Comparison of ENCODE assay signal across 18 cellular contexts in genomic region chr7:111392294-111392693, GRCh38.
DNase-seq lines count a peak whose midpoint lies in the region; ATAC-seq and TF ChIP-seq lines count a peak whose summit lies in the region.
"Had no signal": no experiment of that assay in that cellular context is flagged by ENCODE, and none has a peak within 500 bp of the region (broad histone marks: within the 10 kb centered on the region; RNA-seq: fewer than 3 reads in every experiment).

No MANE protein-coding gene starts in this region.

- H3K23ac ChIP-seq in neuronal stem cell (ENCODE audit: low read depth, low read length, poor library complexity) (no peak overlapping the region), trophoblast cell (ENCODE audit: low read length) (no peak overlapping the region)

- peak overlapping the region; percentile 79 for H3K27ac ChIP-seq in SJCRH30
- H3K27ac ChIP-seq in neuronal stem cell (replicated peaks; ENCODE audit: low read length) = peak overlapping the region; percentile 55
- H3K27ac ChIP-seq in trophoblast cell (ENCODE audit: low read depth, low read length) = no peak overlapping the region
- H3K27ac ChIP-seq: BLaER1 treated with 17β-estradiol and CSF1 and Interleukin-3, amounts not matched to agents 10 nM and 100 nM had no signal

- TF ChIP-seq CTCF in fibroblast of the aortic adventitia (IDR thresholded peaks at IDR 0.05; ENCODE audit: insufficient read depth, low read length) = no peak

- no peak overlapping the region for H3K4ac ChIP-seq in neuronal stem cell (ENCODE audit: low read length)
- H3K4ac ChIP-seq in trophoblast cell (ENCODE audit: low read depth, low read length) = no peak overlapping the region

- no peak overlapping the region for H2AK5ac ChIP-seq in neuronal stem cell (ENCODE audit: low read depth, low read length)
- H2AK5ac ChIP-seq in trophoblast cell (ENCODE audit: low read length) = no peak overlapping the region

- peaks cover 35% of the 10 kb centered on the region for H3K4me1 ChIP-seq in SJCRH30
- peaks cover 3 to 8% of the 10 kb centered on the region in 2 donors for H3K4me1 ChIP-seq in neuronal stem cell (ENCODE audit: control insufficient read depth in 2 of 2, insufficient read depth in 1 of 2, low read depth in 1 of 2, low read length in 2 of 2)
- peaks cover 0 to 2% of the 10 kb centered on the region in 2 experiments for H3K4me1 ChIP-seq in trophoblast cell (ENCODE audit: control insufficient read depth in 1 of 2, insufficient read depth in 2 of 2, low read length in 2 of 2)

- H4K91ac ChIP-seq in neuronal stem cell (ENCODE audit: low read depth, low read length, poor library complexity) (no peak overlapping the region), trophoblast cell (ENCODE audit: low read depth, low read length) (no peak overlapping the region)

- intact Hi-C loops in activated T-helper 1 cell treated with anti-CD3 and anti-CD28 coated beads, Interleukin-12 subunit alpha, Interleukin-12 subunit beta, Interleukin-2, Interleukin-4 antibody, amounts not matched to agents 30 ng/mL and 10 ng/mL and 1 ng/mL, durations not matched to agents 14 hours and 24 hours and 36 hours (cut with micrococcal nuclease) = no loop called here

- H4K12ac ChIP-seq in trophoblast cell (ENCODE audit: low read depth, low read length) = no peak overlapping the region

- H2BK5ac ChIP-seq in neuronal stem cell (ENCODE audit: low read length) = no peak overlapping the region
- no peak overlapping the region for H2BK5ac ChIP-seq in trophoblast cell (ENCODE audit: low read depth, low read length, poor library complexity)

- H2BK12ac ChIP-seq in neuronal stem cell (ENCODE audit: low read length) (no peak overlapping the region), trophoblast cell (ENCODE audit: low read length) (no peak overlapping the region)

- WGBS in neuronal stem cell (ENCODE audit: extremely low coverage in 2 of 2, insufficient read length in 2 of 2, insufficient replicate concordance in 1 of 2), 2 donors = no CpG with 5 or more reads among the region's 1 CpG
- no CpG with 5 or more reads among the region's 1 CpG for WGBS in trophoblast cell (ENCODE audit: extremely low coverage, insufficient coverage, insufficient read length)

- H3K27ac Mint-ChIP-seq in activated T-helper 1 cell treated with anti-CD3 and anti-CD28 coated beads, Interleukin-12 subunit alpha, Interleukin-12 subunit beta, Interleukin-2, Interleukin-4 antibody, amounts not matched to agents 30 ng/mL and 10 ng/mL and 1 ng/mL, durations not matched to agents 14 hours and 24 hours and 36 hours = no peak overlapping the region
- H3K27ac Mint-ChIP-seq: GM23338 had no signal

- H3K14ac ChIP-seq in neuronal stem cell (ENCODE audit: low read length) = no peak overlapping the region
- no peak overlapping the region for H3K14ac ChIP-seq in trophoblast cell (ENCODE audit: low read length)

- H2BK15ac ChIP-seq in neuronal stem cell (ENCODE audit: low read length) = no peak overlapping the region

- no peaks in the 10 kb centered on the region for H3K79me1 ChIP-seq in neuronal stem cell (ENCODE audit: low read depth, low read length)
- peaks cover 2% of the 10 kb centered on the region for H3K79me1 ChIP-seq in trophoblast cell (ENCODE audit: low read length)

- no peak overlapping the region for H3K4me3 Mint-ChIP-seq in activated T-helper 1 cell treated with anti-CD3 and anti-CD28 coated beads, Interleukin-12 subunit alpha, Interleukin-12 subunit beta, Interleukin-2, Interleukin-4 antibody, amounts not matched to agents 30 ng/mL and 10 ng/mL and 1 ng/mL, durations not matched to agents 14 hours and 24 hours and 36 hours
- H3K4me3 Mint-ChIP-seq: CD8-positive, alpha-beta memory T cell; GM23338 had no signal

- H3K4me2 ChIP-seq in neuronal stem cell (ENCODE audit: insufficient read depth, low read length, poor library complexity, severe bottlenecking) = no peak overlapping the region
- no peak overlapping the region for H3K4me2 ChIP-seq in trophoblast cell (ENCODE audit: low read length)
- H3K4me2 ChIP-seq: BLaER1 treated with 17β-estradiol and CSF1 and Interleukin-3, amounts not matched to agents 10 nM and 100 nM; GM23338 had no signal

- no peak overlapping the region for H3K18ac ChIP-seq in neuronal stem cell (ENCODE audit: low read length)
- H3K18ac ChIP-seq in trophoblast cell (ENCODE audit: low read length) = no peak overlapping the region

- H3K4me1 Mint-ChIP-seq in activated T-helper 1 cell treated with anti-CD3 and anti-CD28 coated beads, Interleukin-12 subunit alpha, Interleukin-12 subunit beta, Interleukin-2, Interleukin-4 antibody, amounts not matched to agents 30 ng/mL and 10 ng/mL and 1 ng/mL, durations not matched to agents 14 hours and 24 hours and 36 hours (ENCODE audit: low read depth) = no peaks in the 10 kb centered on the region
- H3K4me1 Mint-ChIP-seq: CD8-positive, alpha-beta memory T cell had no signal

- H3K4me3 ChIP-seq in SJCRH30 (peak overlapping the region; percentile 22), fibroblast of the aortic adventitia (ENCODE audit: low read depth, low read length) (no peak overlapping the region), neuronal stem cell (ENCODE audit: low read length in 2 of 2) (no peak overlapping the region), trophoblast cell (ENCODE audit: low read depth, low read length) (no peak overlapping the region)
- H3K4me3 ChIP-seq: BLaER1 treated with 17β-estradiol and CSF1 and Interleukin-3, amounts not matched to agents 10 nM and 100 nM; GM23338 had no signal

- H3K9me3 Mint-ChIP-seq in activated T-helper 1 cell treated with anti-CD3 and anti-CD28 coated beads, Interleukin-12 subunit alpha, Interleukin-12 subunit beta, Interleukin-2, Interleukin-4 antibody, amounts not matched to agents 30 ng/mL and 10 ng/mL and 1 ng/mL, durations not matched to agents 14 hours and 24 hours and 36 hours = no peaks in the 10 kb centered on the region
- H3K9me3 Mint-ChIP-seq: GM23338 had no signal

- no peak for ATAC-seq in HG03139 (IDR thresholded peaks at IDR 0.05; ENCODE audit: unreplicated experiment)
- ATAC-seq: PC-3 had no signal

- H3K9me3 ChIP-seq in SJCRH30 (replicated peaks) (peaks cover 3% of the 10 kb centered on the region; the same call in 1 of the 2 replicates), neuronal stem cell (replicated peaks in 1 of 2; ENCODE audit: control insufficient read depth in 2 of 2, insufficient read depth in 1 of 2, low read depth in 1 of 2, low read length in 2 of 2) (no peaks in the 10 kb centered on the region), trophoblast cell (ENCODE audit: insufficient read depth, low read depth, low read length) (no peaks in the 10 kb centered on the region)

- no peak overlapping the region for H3K9ac ChIP-seq in neuronal stem cell (ENCODE audit: low read depth, low read length, poor library complexity)
- no peak overlapping the region for H3K9ac ChIP-seq in trophoblast cell (ENCODE audit: low read length)
- H3K9ac ChIP-seq: BLaER1 treated with 17β-estradiol and CSF1 and Interleukin-3, amounts not matched to agents 10 nM and 100 nM had no signal

- H3K36me3 ChIP-seq in SJCRH30 = no peaks in the 10 kb centered on the region; the same call in 1 of the 2 replicates
- peaks cover 0 to 1% of the 10 kb centered on the region in 2 donors for H3K36me3 ChIP-seq in neuronal stem cell (replicated peaks in 1 of 2; ENCODE audit: control insufficient read depth in 2 of 2, insufficient read depth in 2 of 2, low read length in 2 of 2)
- H3K36me3 ChIP-seq in trophoblast cell (ENCODE audit: control insufficient read depth in 1 of 2, insufficient read depth in 2 of 2, low read length in 2 of 2) = no peaks in the 10 kb centered on the region
- H3K36me3 ChIP-seq: BLaER1 treated with 17β-estradiol and CSF1 and Interleukin-3, amounts not matched to agents 10 nM and 100 nM had no signal

- H4K8ac ChIP-seq in neuronal stem cell (ENCODE audit: low read depth, low read length) (no peak overlapping the region), trophoblast cell (ENCODE audit: low read depth, low read length) (no peak overlapping the region)

- H2AFZ ChIP-seq in neuronal stem cell (ENCODE audit: low read length) (no peak overlapping the region), trophoblast cell (ENCODE audit: insufficient read depth, low read length, poor library complexity) (no peak overlapping the region)
- H2AFZ ChIP-seq: GM23338 had no signal

- no peaks in the 10 kb centered on the region for H3K36me3 Mint-ChIP-seq in activated T-helper 1 cell treated with anti-CD3 and anti-CD28 coated beads, Interleukin-12 subunit alpha, Interleukin-12 subunit beta, Interleukin-2, Interleukin-4 antibody, amounts not matched to agents 30 ng/mL and 10 ng/mL and 1 ng/mL, durations not matched to agents 14 hours and 24 hours and 36 hours (ENCODE audit: low read depth)

- H3K27me3 ChIP-seq in SJCRH30 (no peaks in the 10 kb centered on the region), neuronal stem cell (ENCODE audit: control insufficient read depth in 3 of 3, insufficient read depth in 3 of 3, low read depth in 1 of 3, low read length in 3 of 3) (no peaks in the 10 kb centered on the region), trophoblast cell (ENCODE audit: insufficient read depth, low read length) (no peaks in the 10 kb centered on the region)
- H3K27me3 ChIP-seq: BLaER1 treated with 17β-estradiol and CSF1 and Interleukin-3, amounts not matched to agents 10 nM and 100 nM had no signal

- no peaks in the 10 kb centered on the region for H3K27me3 Mint-ChIP-seq in activated T-helper 1 cell treated with anti-CD3 and anti-CD28 coated beads, Interleukin-12 subunit alpha, Interleukin-12 subunit beta, Interleukin-2, Interleukin-4 antibody, amounts not matched to agents 30 ng/mL and 10 ng/mL and 1 ng/mL, durations not matched to agents 14 hours and 24 hours and 36 hours (ENCODE audit: insufficient read depth)

- DNase-seq in NCI-H748 (lab: John Stamatoyannopoulos, UW; ENCODE audit: unreplicated experiment) (peak; percentile 40), NCI-H748 treated with DMSO at 0.1 percent for 48 hours (lab: John Stamatoyannopoulos, UW) (no peak), SJCRH30 (no peak), fibroblast of the aortic adventitia (ENCODE audit: low read depth) (peak; percentile 2), neuronal stem cell (ENCODE audit: low spot score) (no peak), trophoblast cell (no peak)
- no peak for DNase-seq in activated T-helper 1 cell treated with anti-CD3 and anti-CD28 coated beads, Interleukin-12 subunit alpha, Interleukin-12 subunit beta, Interleukin-2, Interleukin-4 antibody, amounts not matched to agents 30 ng/mL and 10 ng/mL and 1 ng/mL, durations not matched to agents 14 hours and 24 hours and 36 hours (ENCODE audit: low spot score)
- DNase-seq: CD8-positive, alpha-beta memory T cell; Karpas-422; MM.1S; NCI-H1105; NCI-H187; NCI-H2171; NCI-H446; PC-3 had no signal

- H3K79me2 ChIP-seq in trophoblast cell (ENCODE audit: control insufficient read depth, insufficient read depth, low read length, poor library complexity) = no peaks in the 10 kb centered on the region

- no peak overlapping the region for H2BK120ac ChIP-seq in neuronal stem cell (ENCODE audit: low read depth, low read length)
- no peak overlapping the region for H2BK120ac ChIP-seq in trophoblast cell (ENCODE audit: insufficient read depth, low read length, poor library complexity)

Comparison
In these comparisons a context has a peak if more than half of its experiments do, and no peak if none do; other contexts are left out.
1. DNase-seq: peak in NCI-H748 (single experiment) and fibroblast of the aortic adventitia (single experiment); none in NCI-H748 treated with DMSO at 0.1 percent for 48 hours (single experiment), SJCRH30 (0 of 2), neuronal stem cell (single experiment), activated T-helper 1 cell treated with anti-CD3 and anti-CD28 coated beads, Interleukin-12 subunit alpha, Interleukin-12 subunit beta, Interleukin-2, Interleukin-4 antibody, amounts not matched to agents 30 ng/mL and 10 ng/mL and 1 ng/mL, durations not matched to agents 14 hours and 24 hours and 36 hours (single experiment) and trophoblast cell (0 of 2).